Comparison of ENCODE assay signal across 7 cellular contexts in the genomic region with DNA sequence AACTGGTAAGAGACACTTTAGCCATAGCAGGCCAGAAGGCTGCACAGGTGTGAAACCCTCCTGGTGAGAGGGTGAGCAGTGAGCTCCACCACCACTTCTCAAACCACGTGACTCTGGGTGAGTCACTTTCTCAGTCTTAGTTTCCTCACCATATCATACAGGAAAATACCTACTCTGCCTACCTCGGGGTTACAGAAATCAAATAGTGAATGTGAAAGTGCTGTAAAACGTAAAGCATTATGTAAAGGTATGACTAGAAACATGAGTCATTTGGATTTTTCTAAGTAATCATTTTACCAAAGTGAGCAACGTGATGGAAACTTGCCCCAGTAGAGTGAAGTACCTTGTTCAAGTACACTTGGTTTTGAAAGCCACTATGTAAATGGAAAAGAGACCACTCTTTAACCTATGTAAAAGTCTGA. TPM values are rescaled to one million over a fixed set of nuclear protein-coding genes. Genes with fewer than 3 reads are reported as not detected.
A peak's percentile ranks its signal among the peaks of the same experiment; 100 is the strongest.
DNase-seq lines count a peak whose midpoint lies in the region; ATAC-seq and TF ChIP-seq lines count a peak whose summit lies in the region.

No MANE protein-coding gene starts in this region.

- peaks cover 88% of the 10 kb centered on the region for H3K4me1 Mint-ChIP-seq in activated CD4-positive, alpha-beta T cell treated with anti-CD3 and anti-CD28 coated beads for 36 hours
- peaks cover 43 to 69% of the 10 kb centered on the region in 2 donors for H3K4me1 Mint-ChIP-seq in effector memory CD8-positive, alpha-beta T cell (ENCODE audit: low read depth in 2 of 2)

- intact Hi-C loops in activated CD4-positive, alpha-beta T cell treated with anti-CD3 and anti-CD28 coated beads for 36 hours (cut with DNase I, micrococcal nuclease), result loop anchor here (1.0 to 10.0 kb wide), 11 partner anchors 16 to 1584 kb away; partner anchors contain the start of genes RPL21 (in 2 of the 2), LNX2 (in 1 of the 2), MTIF3 (in 1 of the 2) and PAN3 (in 1 of the 2)
- intact Hi-C loops in prostate gland (cut with DNase I), result no loop called here

- H3K9me3 Mint-ChIP-seq in activated CD4-positive, alpha-beta T cell treated with anti-CD3 and anti-CD28 coated beads for 36 hours (ENCODE audit: low read depth), result peaks cover 9% of the 10 kb centered on the region
- H3K9me3 Mint-ChIP-seq in effector memory CD8-positive, alpha-beta T cell, result no peaks in the 10 kb centered on the region

- CTCF ChIA-PET in activated CD4-positive, alpha-beta T cell treated with anti-CD3 and anti-CD28 coated beads for 36 hours (lab: Charles Lee), result interaction anchor here (0.8 to 2.9 kb wide), 7 partner anchors 12 to 42 kb away, joined by 3 to 19 read pairs (median 3); no protein-coding TSS in a partner anchor

- no peaks in the 10 kb centered on the region for H3K9me3 ChIP-seq in prostate gland

- no peaks in the 10 kb centered on the region for H3K27me3 ChIP-seq in prostate gland (replicated peaks; ENCODE audit: insufficient read depth)

- peak overlapping the region; percentile 80 for H3K27ac Mint-ChIP-seq in activated CD4-positive, alpha-beta T cell treated with anti-CD3 and anti-CD28 coated beads for 36 hours
- peak overlapping the region; percentile 74 to 94 for H3K27ac Mint-ChIP-seq in effector memory CD8-positive, alpha-beta T cell

- no peak overlapping the region for H3K4me3 ChIP-seq in prostate gland

- H3K27me3 Mint-ChIP-seq in activated CD4-positive, alpha-beta T cell treated with anti-CD3 and anti-CD28 coated beads for 36 hours, result no peaks in the 10 kb centered on the region
- H3K27me3 Mint-ChIP-seq in effector memory CD8-positive, alpha-beta T cell, result no peaks in the 10 kb centered on the region

- no peak overlapping the region for H3K27ac ChIP-seq in prostate gland

- H3K36me3 Mint-ChIP-seq in activated CD4-positive, alpha-beta T cell treated with anti-CD3 and anti-CD28 coated beads for 36 hours (ENCODE audit: low read depth), result peaks cover 41% of the 10 kb centered on the region
- H3K36me3 Mint-ChIP-seq in effector memory CD8-positive, alpha-beta T cell (ENCODE audit: insufficient read depth), result peaks cover 9% of the 10 kb centered on the region

- no peaks in the 10 kb centered on the region for H3K4me1 ChIP-seq in prostate gland (replicated peaks)

- peak overlapping the region; percentile 24 for H3K4me3 Mint-ChIP-seq in activated CD4-positive, alpha-beta T cell treated with anti-CD3 and anti-CD28 coated beads for 36 hours
- H3K4me3 Mint-ChIP-seq in effector memory CD8-positive, alpha-beta T cell, result peak overlapping the region; percentile 17 to 62

- peak; percentile 87 for DNase-seq in activated CD4-positive, alpha-beta T cell treated with anti-CD3 and anti-CD28 coated beads for 36 hours
- peak; percentile 55 to 60 (median 60) for DNase-seq in effector memory CD8-positive, alpha-beta T cell
- peak; percentile 81 for DNase-seq in stimulated activated CD4-positive, alpha-beta T cell treated with anti-CD3 and anti-CD28 coated beads, Interleukin-15, amount 100 ng/mL, for 24 hours
- no peak for DNase-seq in NCI-H1092 treated with DMSO at 0.1 percent for 48 hours (lab: John Stamatoyannopoulos, UW)
- no peak for DNase-seq in prostate gland (ENCODE audit: low spot score)

- no peak for TF ChIP-seq CTCF in prostate gland (IDR thresholded peaks at IDR 0.05)

- no peak for TF ChIP-seq POLR2A in prostate gland (IDR thresholded peaks at IDR 0.05)

- ATAC-seq in GM19397 (IDR thresholded peaks at IDR 0.05; ENCODE audit: unreplicated experiment) (peak; percentile 91), HG03196 (IDR thresholded peaks at IDR 0.05; ENCODE audit: unreplicated experiment) (peak; percentile 91)
- peak; percentile 90 for ATAC-seq in activated CD4-positive, alpha-beta T cell treated with anti-CD3 and anti-CD28 coated beads for 36 hours
- ATAC-seq in effector memory CD8-positive, alpha-beta T cell (replicated peaks), result peak; percentile 96

- WGBS in prostate gland, result 85% methylated on average over 4 of the region's 4 CpGs

- H3K36me3 ChIP-seq in prostate gland, result no peaks in the 10 kb centered on the region

- POLR2A ChIA-PET in activated CD4-positive, alpha-beta T cell treated with anti-CD3 and anti-CD28 coated beads for 36 hours (lab: Charles Lee), result interaction anchor here (0.5 to 1.2 kb wide), 6 partner anchors 31 to 126 kb away, joined by 3 to 9 read pairs (median 3); partner anchors contain the start of gene RPL21

RNA-seq across cellular contexts. Expression of gene USP12, which starts 40.4 kb away (rescaled TPM):
- total RNA-seq in activated CD4-positive, alpha-beta T cell treated with anti-CD3 and anti-CD28 coated beads for 36 hours, result 10 to 100 TPM; 32.3 to 32.4 TPM
- 10 to 100 TPM; 11.3 to 21.5 TPM for total RNA-seq in prostate gland

Comparison
In these comparisons a context has a peak if more than half of its experiments do, and no peak if none do; other contexts are left out.
1. DNase-seq: peak in activated CD4-positive, alpha-beta T cell treated with anti-CD3 and anti-CD28 coated beads for 36 hours (single experiment), effector memory CD8-positive, alpha-beta T cell (3 of 3) and stimulated activated CD4-positive, alpha-beta T cell treated with anti-CD3 and anti-CD28 coated beads, Interleukin-15, amount 100 ng/mL, for 24 hours (single experiment); none in NCI-H1092 treated with DMSO at 0.1 percent for 48 hours (single experiment) and prostate gland (single experiment).
2. Peak in every context shown above with its lines, with median percentiles within 50 percentile points of each other: ATAC-seq.